In genomic region chr15:82823049-82823448, GRCh38 we compare ENCODE assay signal across 38 cellular contexts. TPM values are rescaled to one million over a fixed set of nuclear protein-coding genes. Genes with fewer than 3 reads are reported as not detected.
"Had no signal": no experiment of that assay in that cellular context is flagged by ENCODE, and none has a peak within 500 bp of the region (broad histone marks: within the 10 kb centered on the region; RNA-seq: fewer than 3 reads in every experiment).

No MANE protein-coding gene starts in this region.

- H3K4me1 Mint-ChIP-seq: activated naive CD4-positive, alpha-beta T cell treated with anti-CD3 and anti-CD28 coated beads, Interleukin-2, amount 10 ng/mL, durations not matched to agents 7 days and 5 days; activated naive CD8-positive, alpha-beta T cell treated with anti-CD3 and anti-CD28 coated beads, Interleukin-2, amount 10 ng/mL, durations not matched to agents 7 days and 5 days; brain had no signal

- H3K9me3 Mint-ChIP-seq: activated naive CD4-positive, alpha-beta T cell treated with anti-CD3 and anti-CD28 coated beads for 36 hours; activated naive CD4-positive, alpha-beta T cell treated with anti-CD3 and anti-CD28 coated beads, Interleukin-2, amount 10 ng/mL, durations not matched to agents 7 days and 5 days; activated naive CD4-positive, alpha-beta T cell treated with anti-CD3 and anti-CD28 coated beads, Interleukin-2, amount 50 U/mL, for 24 hours; activated naive CD4-positive, alpha-beta T cell treated with anti-CD3 and anti-CD28 coated beads, Interleukin-2, amount 50 U/mL, for 72 hours; activated naive CD8-positive, alpha-beta T cell treated with anti-CD3 and anti-CD28 coated beads for 36 hours; activated naive CD8-positive, alpha-beta T cell treated with anti-CD3 and anti-CD28 coated beads, Interleukin-2, amount 10 ng/mL, durations not matched to agents 7 days and 5 days; activated naive CD8-positive, alpha-beta T cell treated with anti-CD3 and anti-CD28 coated beads, Interleukin-2, amount 50 U/mL, for 24 hours; activated T-cell treated with anti-CD3 and anti-CD28 coated beads, Interleukin-2, amount 50 U/mL, for 24 hours; activated T-cell treated with anti-CD3 and anti-CD28 coated beads, Interleukin-2, amount 50 U/mL, for 4 hours; activated T-cell treated with anti-CD3 and anti-CD28 coated beads, Interleukin-2, amount 50 U/mL, for 72 hours; activated T-helper 1 cell treated with anti-CD3 and anti-CD28 coated beads, Interleukin-12 subunit alpha, Interleukin-12 subunit beta, Interleukin-2, Interleukin-4 antibody, amounts not matched to agents 30 ng/mL and 10 ng/mL and 1 ng/mL, durations not matched to agents 14 hours and 24 hours and 36 hours; activated T-helper 17 cell treated with anti-CD3 and anti-CD28 coated beads, Interleukin-2, amount 50 U/mL, for 72 hours; activated T-helper 2 cell treated with anti-CD3 and anti-CD28 coated beads, Interferon-gamma antibody, Interleukin-2, Interleukin-4, amounts not matched to agents 10 μg/mL and 5 μg/mL and 100 μg/mL, durations not matched to agents 14 hours and 24 hours and 36 hours; central memory CD8-positive, alpha-beta T cell had no signal

- ATAC-seq: activated naive CD4-positive, alpha-beta T cell treated with anti-CD3 and anti-CD28 coated beads, Interleukin-2, amount 50 U/mL, for 72 hours; activated naive CD8-positive, alpha-beta T cell treated with anti-CD3 and anti-CD28 coated beads, Interleukin-2, amount 50 U/mL, for 24 hours; activated T-cell treated with anti-CD3 and anti-CD28 coated beads, Interleukin-2, amount 50 U/mL, for 4 hours; activated T-cell treated with anti-CD3 and anti-CD28 coated beads, Interleukin-2, amount 50 U/mL, for 72 hours; activated T-helper 17 cell treated with anti-CD3 and anti-CD28 coated beads, Interleukin-2, amount 50 U/mL, for 72 hours; body of pancreas had no signal

- DNase-seq: activated effector memory CD4-positive, alpha-beta T cell treated with anti-CD3 and anti-CD28 coated beads, Interleukin-2, amount 50 U/mL, for 16 hours; activated effector memory CD4-positive, alpha-beta T cell treated with Interleukin-2 at 50 U/mL for 16 hours; activated gamma-delta T cell; activated gamma-delta T cell treated with Interleukin-2 at 50 U/mL for 16 hours; activated naive CD4-positive, alpha-beta T cell; activated naive CD4-positive, alpha-beta T cell treated with anti-CD3 and anti-CD28 coated beads for 36 hours; activated naive CD4-positive, alpha-beta T cell treated with anti-CD3 and anti-CD28 coated beads, Interleukin-2, amount 10 ng/mL, durations not matched to agents 7 days and 5 days; activated naive CD4-positive, alpha-beta T cell treated with anti-CD3 and anti-CD28 coated beads, Interleukin-2, amount 50 U/mL, for 16 hours; activated naive CD4-positive, alpha-beta T cell treated with Interleukin-2 at 50 U/mL for 16 hours; activated naive CD8-positive, alpha-beta T cell treated with anti-CD3 and anti-CD28 coated beads for 36 hours; activated naive CD8-positive, alpha-beta T cell treated with anti-CD3 and anti-CD28 coated beads, Interleukin-2, amount 10 ng/mL, durations not matched to agents 7 days and 5 days; activated naive CD8-positive, alpha-beta T cell treated with anti-CD3 and anti-CD28 coated beads, Interleukin-2, amount 50 U/mL, for 24 hours; activated T-cell treated with anti-CD3 and anti-CD28 coated beads, Interleukin-2, amount 50 U/mL, for 24 hours; activated T-cell treated with anti-CD3 and anti-CD28 coated beads, Interleukin-2, amount 50 U/mL, for 4 hours; activated T-cell treated with anti-CD3 and anti-CD28 coated beads, Interleukin-2, amount 50 U/mL, for 48 hours; activated T-cell treated with anti-CD3 and anti-CD28 coated beads, Interleukin-2, amount 50 U/mL, for 72 hours; adrenal gland; amniotic stem cell; amygdala; anterior cingulate cortex; aorta; brain microvascular endothelial cell; caudate nucleus; central memory CD4-positive, alpha-beta T cell; cerebellar nuclear complex had no signal

- H3K27me3 Mint-ChIP-seq: activated naive CD4-positive, alpha-beta T cell treated with anti-CD3 and anti-CD28 coated beads, Interleukin-2, amount 10 ng/mL, durations not matched to agents 7 days and 5 days; activated naive CD4-positive, alpha-beta T cell treated with anti-CD3 and anti-CD28 coated beads, Interleukin-2, amount 50 U/mL, for 24 hours; activated naive CD8-positive, alpha-beta T cell; activated naive CD8-positive, alpha-beta T cell treated with anti-CD3 and anti-CD28 coated beads for 36 hours; activated naive CD8-positive, alpha-beta T cell treated with anti-CD3 and anti-CD28 coated beads, Interleukin-2, amount 10 ng/mL, durations not matched to agents 7 days and 5 days; activated naive CD8-positive, alpha-beta T cell treated with anti-CD3 and anti-CD28 coated beads, Interleukin-2, amount 50 U/mL, for 24 hours; activated T-cell treated with anti-CD3 and anti-CD28 coated beads, Interleukin-2, amount 50 U/mL, for 24 hours; activated T-helper 17 cell treated with anti-CD3 and anti-CD28 coated beads, Interleukin-2, amount 50 U/mL, for 72 hours; brain; central memory CD8-positive, alpha-beta T cell had no signal

- H3K27ac Mint-ChIP-seq: activated naive CD4-positive, alpha-beta T cell treated with anti-CD3 and anti-CD28 coated beads for 36 hours; activated naive CD4-positive, alpha-beta T cell treated with anti-CD3 and anti-CD28 coated beads, Interleukin-2, amount 10 ng/mL, durations not matched to agents 7 days and 5 days; activated naive CD4-positive, alpha-beta T cell treated with anti-CD3 and anti-CD28 coated beads, Interleukin-2, amount 50 U/mL, for 24 hours; activated naive CD4-positive, alpha-beta T cell treated with anti-CD3 and anti-CD28 coated beads, Interleukin-2, amount 50 U/mL, for 72 hours; activated naive CD8-positive, alpha-beta T cell; activated naive CD8-positive, alpha-beta T cell treated with anti-CD3 and anti-CD28 coated beads for 36 hours; activated naive CD8-positive, alpha-beta T cell treated with anti-CD3 and anti-CD28 coated beads, Interleukin-2, amount 10 ng/mL, durations not matched to agents 7 days and 5 days; activated naive CD8-positive, alpha-beta T cell treated with anti-CD3 and anti-CD28 coated beads, Interleukin-2, amount 50 U/mL, for 24 hours; activated T-cell treated with anti-CD3 and anti-CD28 coated beads, Interleukin-2, amount 50 U/mL, for 24 hours; activated T-cell treated with anti-CD3 and anti-CD28 coated beads, Interleukin-2, amount 50 U/mL, for 72 hours; activated T-helper 1 cell treated with anti-CD3 and anti-CD28 coated beads, Interleukin-12 subunit alpha, Interleukin-12 subunit beta, Interleukin-2, Interleukin-4 antibody, amounts not matched to agents 30 ng/mL and 10 ng/mL and 1 ng/mL, durations not matched to agents 14 hours and 24 hours and 36 hours; activated T-helper 17 cell treated with anti-CD3 and anti-CD28 coated beads, Interleukin-2, amount 50 U/mL, for 72 hours; activated T-helper 2 cell treated with anti-CD3 and anti-CD28 coated beads, Interferon-gamma antibody, Interleukin-2, Interleukin-4, amounts not matched to agents 10 μg/mL and 5 μg/mL and 100 μg/mL, durations not matched to agents 14 hours and 24 hours and 36 hours; brain had no signal

- H3K4me3 Mint-ChIP-seq: activated naive CD4-positive, alpha-beta T cell treated with anti-CD3 and anti-CD28 coated beads for 36 hours; activated naive CD4-positive, alpha-beta T cell treated with anti-CD3 and anti-CD28 coated beads, Interleukin-2, amount 10 ng/mL, durations not matched to agents 7 days and 5 days; activated naive CD4-positive, alpha-beta T cell treated with anti-CD3 and anti-CD28 coated beads, Interleukin-2, amount 50 U/mL, for 24 hours; activated naive CD8-positive, alpha-beta T cell; activated naive CD8-positive, alpha-beta T cell treated with anti-CD3 and anti-CD28 coated beads for 36 hours; activated naive CD8-positive, alpha-beta T cell treated with anti-CD3 and anti-CD28 coated beads, Interleukin-2, amount 10 ng/mL, durations not matched to agents 7 days and 5 days; activated naive CD8-positive, alpha-beta T cell treated with anti-CD3 and anti-CD28 coated beads, Interleukin-2, amount 50 U/mL, for 24 hours; activated T-cell treated with anti-CD3 and anti-CD28 coated beads, Interleukin-2, amount 50 U/mL, for 24 hours; activated T-cell treated with anti-CD3 and anti-CD28 coated beads, Interleukin-2, amount 50 U/mL, for 4 hours; activated T-cell treated with anti-CD3 and anti-CD28 coated beads, Interleukin-2, amount 50 U/mL, for 72 hours; activated T-helper 1 cell treated with anti-CD3 and anti-CD28 coated beads, Interleukin-12 subunit alpha, Interleukin-12 subunit beta, Interleukin-2, Interleukin-4 antibody, amounts not matched to agents 30 ng/mL and 10 ng/mL and 1 ng/mL, durations not matched to agents 14 hours and 24 hours and 36 hours; activated T-helper 17 cell treated with anti-CD3 and anti-CD28 coated beads, Interleukin-2, amount 50 U/mL, for 72 hours; brain; central memory CD8-positive, alpha-beta T cell had no signal

RNA-seq across cellular contexts. Expression of gene FSD2, which starts 17.2 kb away (rescaled TPM):
- total RNA-seq: activated naive CD4-positive, alpha-beta T cell treated with anti-CD3 and anti-CD28 coated beads for 36 hours; activated naive CD4-positive, alpha-beta T cell treated with anti-CD3 and anti-CD28 coated beads, Interleukin-2, amount 50 U/mL, for 72 hours; activated naive CD8-positive, alpha-beta T cell treated with anti-CD3 and anti-CD28 coated beads for 36 hours; activated naive CD8-positive, alpha-beta T cell treated with anti-CD3 and anti-CD28 coated beads, Interleukin-2, amount 10 ng/mL, durations not matched to agents 7 days and 5 days; activated T-cell treated with anti-CD3 and anti-CD28 coated beads, Interleukin-2, amount 50 U/mL, for 4 hours; activated T-cell treated with anti-CD3 and anti-CD28 coated beads, Interleukin-2, amount 50 U/mL, for 72 hours; activated T-helper 1 cell treated with anti-CD3 and anti-CD28 coated beads, Interleukin-12 subunit alpha, Interleukin-12 subunit beta, Interleukin-2, Interleukin-4 antibody, amounts not matched to agents 30 ng/mL and 10 ng/mL and 1 ng/mL, durations not matched to agents 14 hours and 24 hours and 36 hours; activated T-helper 17 cell treated with anti-CD3 and anti-CD28 coated beads, Interleukin-2, amount 50 U/mL, for 72 hours; activated T-helper 2 cell treated with anti-CD3 and anti-CD28 coated beads, Interferon-gamma antibody, Interleukin-2, Interleukin-4, amounts not matched to agents 10 μg/mL and 5 μg/mL and 100 μg/mL, durations not matched to agents 14 hours and 24 hours and 36 hours; adrenal gland; aorta; ascending aorta; bronchial epithelial cell; cerebellum; chondrocyte had no signal
